Comparison of ENCODE assay signal across 10 cellular contexts in the genomic region with DNA sequence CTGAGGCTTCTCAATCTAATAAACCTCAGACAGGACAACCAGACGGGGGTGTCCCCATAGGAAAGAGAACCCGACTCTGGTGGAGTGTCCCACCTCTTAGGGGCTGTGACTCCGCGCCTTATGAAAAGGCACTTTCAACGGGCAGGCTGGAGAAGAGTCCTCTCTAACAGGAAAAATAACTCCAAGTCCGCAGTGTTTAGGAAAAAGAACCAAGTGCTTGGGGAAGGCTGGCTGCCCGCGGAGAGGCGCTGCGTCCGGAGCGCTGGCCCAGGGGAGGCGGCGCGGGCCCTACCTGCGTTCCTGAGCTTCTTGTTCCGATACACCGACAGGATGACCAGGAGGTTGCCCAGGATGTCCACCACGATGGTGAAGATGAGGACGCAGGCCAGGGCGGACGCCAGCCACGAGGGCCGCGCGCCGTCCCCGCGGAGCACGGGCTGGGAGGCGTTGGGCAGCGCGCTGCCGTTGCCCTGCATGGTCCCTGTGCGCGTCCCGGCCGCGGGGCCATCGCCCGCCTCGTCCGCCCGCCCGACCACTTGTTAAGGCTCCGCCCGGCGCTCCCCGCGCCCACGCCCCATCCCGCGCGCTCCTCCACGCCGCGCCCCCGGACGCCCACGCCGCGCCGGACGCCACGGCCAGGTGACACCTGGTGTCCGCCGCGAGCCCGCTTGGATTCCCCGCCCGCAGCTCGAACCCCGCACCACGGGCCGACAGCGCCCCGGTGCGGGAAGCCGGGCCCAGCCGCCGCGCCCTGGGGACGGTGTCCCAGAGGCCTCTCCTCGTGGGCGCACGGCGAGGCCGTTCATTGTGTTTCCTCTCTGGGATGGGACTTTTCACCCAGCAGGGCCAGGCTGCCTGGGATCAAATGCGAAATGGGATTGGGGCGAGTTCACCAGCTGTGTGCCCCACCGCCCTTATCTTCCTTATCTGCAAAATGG. TPM values are rescaled to one million over a fixed set of nuclear protein-coding genes. Genes with fewer than 3 reads are reported as not detected.
DNase-seq lines count a peak whose midpoint lies in the region; ATAC-seq and TF ChIP-seq lines count a peak whose summit lies in the region.
"Had no signal": no experiment of that assay in that cellular context is flagged by ENCODE, and none has a peak within 500 bp of the region (broad histone marks: within the 10 kb centered on the region; RNA-seq: fewer than 3 reads in every experiment).

A gene (minus strand): TSS at position 678 of the 938 bp plus-strand sequence. CDS start 202 bp downstream, at position 476.

- peak within 1 kb of the TSS; percentile 54 for H3K4me3 ChIP-seq in HEK293 (ENCODE audit: low read depth, low read length)
- H3K4me3 ChIP-seq in adipocyte (ENCODE audit: low read length), result peak within 1 kb of the TSS; percentile 67
- H3K4me3 ChIP-seq in spleen, result peak within 1 kb of the TSS in 1 of 8 donors; percentile 21
- no peak within 1 kb of the TSS for H3K4me3 ChIP-seq in WERI-Rb-1 (ENCODE audit: low read depth, low read length)

- no peaks in the 10 kb centered on the region for H3K4me1 Mint-ChIP-seq in activated T-helper 17 cell treated with anti-CD3 and anti-CD28 coated beads, Interleukin-2, amount 50 U/mL, for 72 hours
- H3K4me1 Mint-ChIP-seq: activated naive CD4-positive, alpha-beta T cell treated with anti-CD3 and anti-CD28 coated beads, Interleukin-2, amount 50 U/mL, for 24 hours had no signal

- no peak for ATAC-seq in activated T-helper 17 cell treated with anti-CD3 and anti-CD28 coated beads, Interleukin-2, amount 50 U/mL, for 72 hours (replicated peaks)

- WGBS in spleen, 5 donors, result 9 to 17% (median 12%) methylated on average over 32 to 91 of the region's 91 CpGs

- DNase-seq in adipocyte (ENCODE audit: low read depth) (peak; percentile 15), iPS-NIHi7 (ENCODE audit: extremely low spot score) (peak; percentile 79), spleen (peak; percentile 69), WERI-Rb-1 (no peak)
- DNase-seq in activated CD8-positive, alpha-beta memory T cell treated with anti-CD3 and anti-CD28 coated beads for 24 hours, result no peak

- TF ChIP-seq CTCF in HEK293 (tag by site-specific recombination; IDR thresholded peaks at IDR 0.05) (no peak), spleen (IDR thresholded peaks at IDR 0.05 in 8 of 11, conservative IDR thresholded peaks at IDR 0.05 in 3 of 11) (no peak), WERI-Rb-1 (IDR thresholded peaks at IDR 0.05; ENCODE audit: low read depth, low read length) (no peak)

- H3K27me3 Mint-ChIP-seq in activated T-helper 17 cell treated with anti-CD3 and anti-CD28 coated beads, Interleukin-2, amount 50 U/mL, for 72 hours, result peaks cover 28% of the 10 kb centered on the region

- H3K9me3 Mint-ChIP-seq in activated T-helper 17 cell treated with anti-CD3 and anti-CD28 coated beads, Interleukin-2, amount 50 U/mL, for 72 hours, result no peaks in the 10 kb centered on the region

- H3K9me3 ChIP-seq in HEK293 (ENCODE audit: control insufficient read depth, insufficient read depth, low read depth, low read length), result no peaks in the 10 kb centered on the region
- peaks cover 4% of the 10 kb centered on the region for H3K9me3 ChIP-seq in adipocyte (ENCODE audit: control insufficient read depth, low read length)
- H3K9me3 ChIP-seq in spleen, result peaks cover 0 to 2% (median 0%) of the 10 kb centered on the region in 8 donors
- peaks cover 17% of the 10 kb centered on the region for H3K9me3 ChIP-seq in WERI-Rb-1 (ENCODE audit: severe bottlenecking)

- H3K36me3 ChIP-seq in HEK293 (ENCODE audit: control insufficient read depth in 2 of 2, insufficient read depth in 1 of 2, low read length in 2 of 2) (no peaks in the 10 kb centered on the region), adipocyte (ENCODE audit: control insufficient read depth, insufficient read depth, low read length, severe bottlenecking) (no peaks in the 10 kb centered on the region), spleen (no peaks in the 10 kb centered on the region), WERI-Rb-1 (no peaks in the 10 kb centered on the region)

- POLR2A ChIA-PET in HEK293 (lab: Yijun Ruan, JAX), result no interaction called here

- intact Hi-C loops in spleen (cut with DNase I; ENCODE audit: low total_unique reads), result no loop called here

- H3K27me3 ChIP-seq in adipocyte (replicated peaks; ENCODE audit: control insufficient read depth, insufficient read depth, low read length), result peaks cover 42% of the 10 kb centered on the region
- peaks cover 0 to 52% (median 24%) of the 10 kb centered on the region in 7 donors for H3K27me3 ChIP-seq in spleen (replicated peaks in 1 of 7)
- H3K27me3 ChIP-seq in WERI-Rb-1 (ENCODE audit: insufficient read depth, low read depth, severe bottlenecking), result peaks cover 95% of the 10 kb centered on the region

- no peak within 1 kb of the TSS for H3K9ac ChIP-seq in adipocyte (ENCODE audit: low read length)

- H3K27ac Mint-ChIP-seq in activated T-helper 17 cell treated with anti-CD3 and anti-CD28 coated beads, Interleukin-2, amount 50 U/mL, for 72 hours, result no peak within 1 kb of the TSS
- H3K27ac Mint-ChIP-seq: activated naive CD4-positive, alpha-beta T cell treated with anti-CD3 and anti-CD28 coated beads, Interleukin-2, amount 50 U/mL, for 24 hours had no signal

- H3K4me1 ChIP-seq in HEK293 (ENCODE audit: control insufficient read depth, insufficient read depth, low read length) (no peaks in the 10 kb centered on the region), adipocyte (ENCODE audit: control insufficient read depth, insufficient read depth, low read length) (peaks cover 10% of the 10 kb centered on the region), spleen (peaks cover 0 to 7% (median 0%) of the 10 kb centered on the region in 6 donors)

- no peaks in the 10 kb centered on the region for H3K36me3 Mint-ChIP-seq in activated T-helper 17 cell treated with anti-CD3 and anti-CD28 coated beads, Interleukin-2, amount 50 U/mL, for 72 hours (ENCODE audit: low read depth)
- H3K36me3 Mint-ChIP-seq: activated naive CD4-positive, alpha-beta T cell treated with anti-CD3 and anti-CD28 coated beads, Interleukin-2, amount 50 U/mL, for 24 hours had no signal

- CTCF ChIA-PET in HEK293 (lab: Yijun Ruan, JAX), result interaction anchor here (1.0 to 1.6 kb wide), 4 partner anchors 10 to 82 kb away, joined by 3 to 5 read pairs (median 3); no protein-coding TSS in a partner anchor

- no peak within 1 kb of the TSS for H3K4me3 Mint-ChIP-seq in activated T-helper 17 cell treated with anti-CD3 and anti-CD28 coated beads, Interleukin-2, amount 50 U/mL, for 72 hours
- H3K4me3 Mint-ChIP-seq: activated naive CD4-positive, alpha-beta T cell treated with anti-CD3 and anti-CD28 coated beads, Interleukin-2, amount 50 U/mL, for 24 hours had no signal

- H3K27ac ChIP-seq in HEK293 (ENCODE audit: extremely low read depth, low read depth, low read length), result peak within 1 kb of the TSS; percentile 42; the same call in 1 of the 2 replicates
- H3K27ac ChIP-seq in spleen, result no peak within 1 kb of the TSS
- no peak within 1 kb of the TSS for H3K27ac ChIP-seq in WERI-Rb-1

- TF ChIP-seq POLR2A in spleen (IDR thresholded peaks at IDR 0.05), result no peak

TF ChIP-seq in HEK293, 187 proteins besides CTCF, POLR2A, EP300 and RAD21 (continues in another document):
- TF ChIP-seq, protein P1, sequence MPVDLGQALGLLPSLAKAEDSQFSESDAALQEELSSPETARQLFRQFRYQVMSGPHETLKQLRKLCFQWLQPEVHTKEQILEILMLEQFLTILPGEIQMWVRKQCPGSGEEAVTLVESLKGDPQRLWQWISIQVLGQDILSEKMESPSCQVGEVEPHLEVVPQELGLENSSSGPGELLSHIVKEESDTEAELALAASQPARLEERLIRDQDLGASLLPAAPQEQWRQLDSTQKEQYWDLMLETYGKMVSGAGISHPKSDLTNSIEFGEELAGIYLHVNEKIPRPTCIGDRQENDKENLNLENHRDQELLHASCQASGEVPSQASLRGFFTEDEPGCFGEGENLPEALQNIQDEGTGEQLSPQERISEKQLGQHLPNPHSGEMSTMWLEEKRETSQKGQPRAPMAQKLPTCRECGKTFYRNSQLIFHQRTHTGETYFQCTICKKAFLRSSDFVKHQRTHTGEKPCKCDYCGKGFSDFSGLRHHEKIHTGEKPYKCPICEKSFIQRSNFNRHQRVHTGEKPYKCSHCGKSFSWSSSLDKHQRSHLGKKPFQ (tag by site-specific recombination; IDR thresholded peaks at IDR 0.05), result no peak
- TF ChIP-seq, protein P2, sequence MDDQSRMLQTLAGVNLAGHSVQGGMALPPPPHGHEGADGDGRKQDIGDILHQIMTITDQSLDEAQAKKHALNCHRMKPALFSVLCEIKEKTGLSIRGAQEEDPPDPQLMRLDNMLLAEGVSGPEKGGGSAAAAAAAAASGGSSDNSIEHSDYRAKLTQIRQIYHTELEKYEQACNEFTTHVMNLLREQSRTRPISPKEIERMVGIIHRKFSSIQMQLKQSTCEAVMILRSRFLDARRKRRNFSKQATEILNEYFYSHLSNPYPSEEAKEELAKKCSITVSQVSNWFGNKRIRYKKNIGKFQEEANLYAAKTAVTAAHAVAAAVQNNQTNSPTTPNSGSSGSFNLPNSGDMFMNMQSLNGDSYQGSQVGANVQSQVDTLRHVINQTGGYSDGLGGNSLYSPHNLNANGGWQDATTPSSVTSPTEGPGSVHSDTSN (CRISPR knock-in tag; IDR thresholded peaks at IDR 0.05), result 0 out of 2 replicates have a peak, but pooled peaks have one; percentile 55

RNA-seq across cellular contexts. Expression of the gene that starts here (rescaled TPM):
- total RNA-seq in spleen, result not detected
- polyA plus RNA-seq in spleen, result not detected
- total RNA-seq in activated T-helper 17 cell treated with anti-CD3 and anti-CD28 coated beads, Interleukin-2, amount 50 U/mL, for 72 hours, result not detected
- total RNA-seq: mononuclear cell, SK-MEL-5 had no signal

Comparison
In these comparisons a context has a peak if more than half of its experiments do, and no peak if none do; other contexts are left out.
1. Peak in DNase-seq in spleen; RNA of the gene not detected or under 1 TPM.
2. DNase-seq: peak in adipocyte (single experiment) and iPS-NIHi7 (single experiment); none in activated CD8-positive, alpha-beta memory T cell treated with anti-CD3 and anti-CD28 coated beads for 24 hours (single experiment) and WERI-Rb-1 (single experiment).